1 cellular context compared by ENCODE assay signal in the genomic region with DNA sequence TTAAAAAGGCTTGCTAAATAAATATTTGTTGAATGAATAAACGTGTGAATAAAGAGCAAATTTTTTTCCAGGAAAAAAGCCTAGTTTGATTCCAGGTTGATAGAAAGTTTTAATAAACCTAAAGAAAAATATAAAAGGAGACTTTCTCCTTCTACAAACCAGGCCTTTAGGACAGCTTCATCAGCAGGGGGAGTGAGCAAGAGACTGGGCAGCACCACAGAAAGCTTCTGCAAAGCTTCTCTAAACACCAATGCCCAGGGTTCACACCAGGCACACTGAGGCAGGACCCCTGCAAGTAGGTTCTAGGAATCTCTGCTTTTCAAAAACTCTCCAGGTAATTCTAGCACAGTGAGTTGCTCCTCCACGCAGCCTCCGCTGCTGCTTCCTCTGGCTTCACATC.
TF ChIP-seq lines count a peak whose summit lies in the region.

No MANE protein-coding gene starts in this region.

TF ChIP-seq in IMR-90, 13 proteins besides CTCF, POLR2A, EP300 and RAD21 (continued from another document):
- TF ChIP-seq CEBPB (IDR thresholded peaks at IDR 0.05; ENCODE audit: low read depth, low read length) = no peak
